Comparison of ENCODE assay signal across 21 cellular contexts in the genomic region with DNA sequence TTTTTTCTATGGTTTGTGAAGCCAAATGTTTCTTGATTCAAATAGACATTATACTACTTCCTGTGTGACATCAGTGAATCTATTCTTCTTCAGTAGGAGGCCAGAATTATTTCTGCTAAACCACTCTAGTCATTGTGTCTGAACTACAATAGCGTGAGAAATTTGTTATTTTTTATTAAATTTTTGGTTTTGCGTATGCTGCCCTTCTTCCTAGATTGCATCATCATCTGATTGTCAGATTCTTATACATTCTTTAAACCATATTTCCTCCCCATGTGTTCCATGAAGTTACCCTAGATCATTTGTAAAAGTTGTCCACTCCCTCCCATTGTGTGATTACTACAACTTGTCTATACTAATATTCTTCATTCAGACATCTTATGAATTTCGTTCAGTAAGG.
DNase-seq lines count a peak whose midpoint lies in the region; ATAC-seq, FAIRE-seq and TF ChIP-seq lines count a peak whose summit lies in the region.
"Had no signal": no experiment of that assay in that cellular context is flagged by ENCODE, and none has a peak within 500 bp of the region (broad histone marks: within the 10 kb centered on the region; RNA-seq: fewer than 3 reads in every experiment).

No MANE protein-coding gene starts in this region.

- no peak overlapping the region for H2BK120ac ChIP-seq in neuronal stem cell (ENCODE audit: low read depth, low read length)

- H3K4ac ChIP-seq in neuronal stem cell (ENCODE audit: low read length): no peak overlapping the region

- H3K23ac ChIP-seq in neuronal stem cell (ENCODE audit: low read depth, low read length, poor library complexity): no peak overlapping the region

- H3K14ac ChIP-seq in neuronal stem cell (ENCODE audit: low read length): no peak overlapping the region

- in situ Hi-C loops in HepG2 (cut with HindIII; ENCODE audit: extremely low pct_ligation_motif_present, low pct_unique_long_range_greater_than_20kb): no loop called here
- in situ Hi-C loops in brain microvascular endothelial cell (cut with HindIII; ENCODE audit: low pct_ligation_motif_present, low sequenced_read_pairs): no loop called here

- H3K9ac ChIP-seq in HepG2 (ENCODE audit: insufficient read depth, low read depth, low read length) (no peak overlapping the region), neuronal stem cell (ENCODE audit: low read depth, low read length, poor library complexity) (no peak overlapping the region)
- H3K9ac ChIP-seq: BLaER1 treated with 17β-estradiol and CSF1 and Interleukin-3, amounts not matched to agents 10 nM and 100 nM had no signal

- POLR2A ChIA-PET in HepG2 (lab: Yijun Ruan, JAX): no interaction called here

- H4K20me1 ChIP-seq in HepG2 (ENCODE audit: insufficient read depth, low read length): no peaks in the 10 kb centered on the region
- H4K20me1 ChIP-seq: BLaER1 treated with 17β-estradiol and CSF1 and Interleukin-3, amounts not matched to agents 10 nM and 100 nM had no signal

- no peak overlapping the region for H3K18ac ChIP-seq in neuronal stem cell (ENCODE audit: low read length)

- H3K9me3 ChIP-seq in HepG2 (ENCODE audit: low read length): peaks cover 61% of the 10 kb centered on the region
- no peaks in the 10 kb centered on the region for H3K9me3 ChIP-seq in right lobe of liver
- H3K9me3 ChIP-seq in neuronal stem cell (replicated peaks in 1 of 2; ENCODE audit: control insufficient read depth in 2 of 2, insufficient read depth in 1 of 2, low read depth in 1 of 2, low read length in 2 of 2): peaks cover 0 to 10% of the 10 kb centered on the region in 2 donors
- H3K9me3 ChIP-seq: A549, Caco-2 had no signal

- no peak overlapping the region for H2BK5ac ChIP-seq in neuronal stem cell (ENCODE audit: low read length)

- no peak for TF ChIP-seq CTCF in HepG2 (CRISPR knock-in tag; IDR thresholded peaks at IDR 0.05)
- no peak for TF ChIP-seq CTCF in right lobe of liver (IDR thresholded peaks at IDR 0.05)
- TF ChIP-seq CTCF in brain microvascular endothelial cell (IDR thresholded peaks at IDR 0.05; ENCODE audit: low read depth, low read length, missing control alignments): no peak

- TF ChIP-seq POLR2A in HepG2 (IDR thresholded peaks at IDR 0.05; ENCODE audit: insufficient read depth in 1 of 2, low read depth in 2 of 2, low read length in 2 of 2) (no peak), right lobe of liver (IDR thresholded peaks at IDR 0.05) (no peak)

- no peak for TF ChIP-seq RAD21 in HepG2 (CRISPR knock-in tag; IDR thresholded peaks at IDR 0.05)

- H4K8ac ChIP-seq in neuronal stem cell (ENCODE audit: low read depth, low read length): no peak overlapping the region

- H3K4me3 ChIP-seq in HepG2 (replicated peaks in 1 of 3; ENCODE audit: insufficient read depth in 1 of 3, low read depth in 2 of 3, low read length in 3 of 3) (no peak overlapping the region), right lobe of liver (no peak overlapping the region), brain microvascular endothelial cell (ENCODE audit: low read depth, low read length) (no peak overlapping the region), neuronal stem cell (ENCODE audit: low read length in 2 of 2) (no peak overlapping the region)
- H3K4me3 ChIP-seq: A549; BLaER1 treated with 17β-estradiol and CSF1 and Interleukin-3, amounts not matched to agents 10 nM and 100 nM had no signal

- FAIRE-seq in HepG2 (lab: Jason Lieb, UNC) (no peak), urothelium cell line (lab: Jason Lieb, UNC) (no peak)
- FAIRE-seq: A549, D721Med, G401.6, GM12891, GM19239 had no signal

- CTCF ChIA-PET in HepG2 (lab: Yijun Ruan, JAX; ENCODE audit: low intra/inter-chr PET ratio, low total read pairs): no interaction called here

- H2AFZ ChIP-seq in HepG2 (ENCODE audit: low read length) (no peak overlapping the region), neuronal stem cell (ENCODE audit: low read length) (no peak overlapping the region)

- H3K36me3 ChIP-seq in HepG2 (replicated peaks in 1 of 2; ENCODE audit: control insufficient read depth in 1 of 2, insufficient read depth in 2 of 2, low read length in 2 of 2) (no peaks in the 10 kb centered on the region), right lobe of liver (no peaks in the 10 kb centered on the region), brain microvascular endothelial cell (replicated peaks) (no peaks in the 10 kb centered on the region), neuronal stem cell (replicated peaks in 1 of 2; ENCODE audit: control insufficient read depth in 2 of 2, insufficient read depth in 2 of 2, low read length in 2 of 2) (no peaks in the 10 kb centered on the region)
- H3K36me3 ChIP-seq: BLaER1 treated with 17β-estradiol and CSF1 and Interleukin-3, amounts not matched to agents 10 nM and 100 nM had no signal

- H2BK15ac ChIP-seq in neuronal stem cell (ENCODE audit: low read length): no peak overlapping the region

- no peak for ATAC-seq in HepG2
- no peak for ATAC-seq in right lobe of liver
- ATAC-seq: A549; CD8-positive, alpha-beta T cell had no signal

- H3K4me1 ChIP-seq in HepG2 (ENCODE audit: insufficient read depth, low read length) (no peaks in the 10 kb centered on the region), right lobe of liver (no peaks in the 10 kb centered on the region), neuronal stem cell (ENCODE audit: control insufficient read depth in 2 of 2, insufficient read depth in 1 of 2, low read depth in 1 of 2, low read length in 2 of 2) (no peaks in the 10 kb centered on the region)
- H3K4me1 ChIP-seq: A549; BLaER1 treated with 17β-estradiol and CSF1 and Interleukin-3, amounts not matched to agents 10 nM and 100 nM; Caco-2 had no signal

- H3K4me2 ChIP-seq in HepG2 (ENCODE audit: low read depth, low read length) (no peak overlapping the region), neuronal stem cell (ENCODE audit: insufficient read depth, low read length, poor library complexity, severe bottlenecking) (no peak overlapping the region)
- H3K4me2 ChIP-seq: A549; BLaER1 treated with 17β-estradiol and CSF1 and Interleukin-3, amounts not matched to agents 10 nM and 100 nM had no signal

- intact Hi-C loops in HepG2 (cut with micrococcal nuclease; ENCODE audit: unreplicated experiment): no loop called here
- intact Hi-C loops in right lobe of liver (cut with DNase I): no loop called here

- 5% methylated on average over 3 of the region's 3 CpGs for whole genome bisulfite sequencing in HepG2 (ENCODE audit: low lambda C conversion rate)
- WGBS in right lobe of liver (ENCODE audit: insufficient coverage, low coverage, low lambda C conversion rate, missing lambda C conversion rate): 88% methylated on average over 3 of the region's 3 CpGs
- no CpG with 5 or more reads among the region's 3 CpGs for WGBS in neuronal stem cell (ENCODE audit: extremely low coverage in 2 of 2, insufficient read length in 2 of 2, insufficient replicate concordance in 1 of 2), 2 donors

- no peak overlapping the region for H2BK12ac ChIP-seq in neuronal stem cell (ENCODE audit: low read length)

- no peak for TF ChIP-seq EP300 in HepG2 (IDR thresholded peaks at IDR 0.05; ENCODE audit: low read depth in 2 of 2, low read length in 2 of 2)
- no peak for TF ChIP-seq EP300 in HepG2 (CRISPR knock-in tag; IDR thresholded peaks at IDR 0.05; ENCODE audit: borderline replicate concordance)

- H3K79me2 ChIP-seq in HepG2 (ENCODE audit: insufficient read depth, low read length): no peaks in the 10 kb centered on the region

- H3K27me3 ChIP-seq in HepG2 (ENCODE audit: control insufficient read depth in 1 of 2, insufficient read depth in 2 of 2, low read length in 2 of 2) (no peaks in the 10 kb centered on the region), right lobe of liver (no peaks in the 10 kb centered on the region), brain microvascular endothelial cell (replicated peaks) (no peaks in the 10 kb centered on the region), neuronal stem cell (ENCODE audit: control insufficient read depth in 3 of 3, insufficient read depth in 3 of 3, low read depth in 1 of 3, low read length in 3 of 3) (no peaks in the 10 kb centered on the region)
- H3K27me3 ChIP-seq: BLaER1 treated with 17β-estradiol and CSF1 and Interleukin-3, amounts not matched to agents 10 nM and 100 nM had no signal

- no TSS peak for BruUV-seq in HepG2 (replicated peaks; lab: Mats Ljungman, UMichigan)

- H3K27ac ChIP-seq in HepG2 (ENCODE audit: extremely low read length, insufficient read depth, low read length): no peak overlapping the region
- H3K27ac ChIP-seq in right lobe of liver: no peak overlapping the region
- peak overlapping the region; percentile 46 for H3K27ac ChIP-seq in brain microvascular endothelial cell
- H3K27ac ChIP-seq in neuronal stem cell (replicated peaks; ENCODE audit: low read length): no peak overlapping the region
- H3K27ac ChIP-seq: 22Rv1; A549; BLaER1 treated with 17β-estradiol and CSF1 and Interleukin-3, amounts not matched to agents 10 nM and 100 nM; C4-2B had no signal

- DNase-seq in HepG2 (ENCODE audit: low spot score): no peak
- no peak for DNase-seq in right lobe of liver
- DNase-seq in brain microvascular endothelial cell: no peak
- DNase-seq in lung microvascular endothelial cell (ENCODE audit: low read depth in 2 of 2): peak; percentile 25 to 58
- no peak for DNase-seq in neuronal stem cell (ENCODE audit: low spot score)
- DNase-seq in urothelium cell line (ENCODE audit: low spot score): no peak
- DNase-seq: AML-193; Caco-2; Calu3; CD4-positive, alpha-beta T cell; CD8-positive, alpha-beta T cell; DMS79 treated with DMSO at 0.1 percent for 48 hours; GF-D8 had no signal

- H3K79me1 ChIP-seq in neuronal stem cell (ENCODE audit: low read depth, low read length): no peaks in the 10 kb centered on the region

- no peak overlapping the region for H2AK5ac ChIP-seq in neuronal stem cell (ENCODE audit: low read depth, low read length)

- H4K91ac ChIP-seq in neuronal stem cell (ENCODE audit: low read depth, low read length, poor library complexity): no peak overlapping the region

TF ChIP-seq in HepG2, 621 proteins besides CTCF, POLR2A, EP300 and RAD21:
- TF ChIP-seq SP140L (CRISPR knock-in tag; IDR thresholded peaks at IDR 0.05; ENCODE audit: borderline replicate concordance) (no peak), ZNF24 (IDR thresholded peaks at IDR 0.05) (no peak), CEBPB (IDR thresholded peaks at IDR 0.05; ENCODE audit: borderline replicate concordance, low read depth, low read length) (peak; percentile 10; the same call in 1 of the 2 replicates), ZNF589 (CRISPR knock-in tag; conservative IDR thresholded peaks at IDR 0.05) (no peak), ZSCAN9 (CRISPR knock-in tag; IDR thresholded peaks at IDR 0.05; ENCODE audit: borderline replicate concordance) (no peak)

Comparison
In these comparisons a context has a peak if more than half of its experiments do, and no peak if none do; other contexts are left out.
1. DNase-seq: peak in lung microvascular endothelial cell (2 of 2); none in HepG2 (single experiment), right lobe of liver (0 of 3), brain microvascular endothelial cell (single experiment), neuronal stem cell (single experiment) and urothelium cell line (single experiment).